17 cellular contexts compared by ENCODE assay signal in the genomic region with DNA sequence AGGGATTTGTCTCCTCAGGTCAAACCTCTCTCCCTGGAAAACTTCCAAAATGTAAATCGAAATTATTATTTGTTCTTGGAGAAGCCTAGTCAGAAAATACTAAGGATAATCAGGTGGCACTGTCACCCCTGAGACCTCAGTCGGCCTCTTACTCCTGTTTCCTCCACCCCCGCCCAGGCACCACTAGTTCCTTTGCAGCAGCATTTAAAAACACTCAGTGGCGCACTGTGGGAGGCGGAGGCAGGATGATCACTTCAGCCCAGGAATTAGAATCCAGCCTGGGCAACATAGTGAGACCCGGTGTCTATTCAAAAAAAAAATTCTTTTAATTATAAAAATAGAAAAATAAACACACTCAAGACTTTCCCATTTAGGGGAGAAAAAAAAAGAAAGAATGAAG. TPM values are rescaled to one million over a fixed set of nuclear protein-coding genes. Genes with fewer than 3 reads are reported as not detected.
A peak's percentile ranks its signal among the peaks of the same experiment; 100 is the strongest.
DNase-seq lines count a peak whose midpoint lies in the region; ATAC-seq and TF ChIP-seq lines count a peak whose summit lies in the region.
"Had no signal": no experiment of that assay in that cellular context is flagged by ENCODE, and none has a peak within 500 bp of the region (broad histone marks: within the 10 kb centered on the region; RNA-seq: fewer than 3 reads in every experiment).

No MANE protein-coding gene starts in this region.

- H3K27me3 Mint-ChIP-seq in natural killer cell (ENCODE audit: low read depth in 2 of 2) = no peaks in the 10 kb centered on the region
- no peaks in the 10 kb centered on the region for H3K27me3 Mint-ChIP-seq in natural killer cell treated with Interleukin-12 subunit alpha and Interleukin-12 subunit beta and Interleukin-15 and Interleukin-18, amount 100 ng/mL, for 72 hours

- H3K9me3 Mint-ChIP-seq in natural killer cell = no peaks in the 10 kb centered on the region
- peaks cover 3% of the 10 kb centered on the region for H3K9me3 Mint-ChIP-seq in natural killer cell treated with Interleukin-12 subunit alpha and Interleukin-12 subunit beta and Interleukin-15 and Interleukin-18, amount 100 ng/mL, for 72 hours

- H3K36me3 ChIP-seq in KOPT-K1 (ENCODE audit: insufficient read depth, low read length) (no peaks in the 10 kb centered on the region), thymus (ENCODE audit: control insufficient read depth, insufficient read depth) (peaks cover 3% of the 10 kb centered on the region)
- H3K36me3 ChIP-seq: SJSA1, vagina had no signal

- H3K27ac ChIP-seq in KOPT-K1 (ENCODE audit: low read depth, low read length, poor library complexity, severe bottlenecking) (peak overlapping the region; percentile 82), epithelial cell of prostate (peak overlapping the region; percentile 45), thymus (ENCODE audit: low read depth) (peak overlapping the region; percentile 94)
- H3K27ac ChIP-seq: C4-2B, SJSA1, vagina had no signal

- H3K9me3 ChIP-seq in KOPT-K1 (ENCODE audit: insufficient read depth, low read length, poor library complexity, severe bottlenecking) = no peaks in the 10 kb centered on the region
- no peaks in the 10 kb centered on the region for H3K9me3 ChIP-seq in thymus (ENCODE audit: control insufficient read depth)
- H3K9me3 ChIP-seq: vagina had no signal

- H3K4me1 ChIP-seq in thymus (ENCODE audit: control insufficient read depth, insufficient read depth, low read length) = peaks cover 57% of the 10 kb centered on the region
- H3K4me1 ChIP-seq: SJSA1 had no signal

- no peak for TF ChIP-seq CTCF in natural killer cell (IDR thresholded peaks at IDR 0.05)

- H3K4me3 Mint-ChIP-seq in natural killer cell = no peak overlapping the region
- H3K4me3 Mint-ChIP-seq in natural killer cell treated with Interleukin-12 subunit alpha and Interleukin-12 subunit beta and Interleukin-15 and Interleukin-18, amount 100 ng/mL, for 72 hours = no peak overlapping the region
- H3K4me3 Mint-ChIP-seq: endodermal cell had no signal

- no peak for DNase-seq in natural killer cell
- no peak for DNase-seq in natural killer cell treated with Interleukin-12 subunit alpha and Interleukin-12 subunit beta and Interleukin-15 and Interleukin-18, amount 100 ng/mL, for 72 hours (ENCODE audit: low spot score)
- DNase-seq in epithelial cell of prostate (ENCODE audit: low read depth, low spot score) = no peak
- DNase-seq in effector CD4-positive, alpha-beta T cell = no peak
- DNase-seq: activated naive CD4-positive, alpha-beta T cell; endodermal cell; Karpas-422; NCI-H1436 treated with DMSO at 0.1 percent for 48 hours; NCI-H345; occipital lobe had no signal

- H3K4me3 ChIP-seq in thymus (ENCODE audit: low read length) = no peak overlapping the region
- H3K4me3 ChIP-seq: GM12878, SJSA1, vagina had no signal

- whole genome bisulfite sequencing in thymus = 73% methylated on average over 6 of the region's 6 CpGs

- no peak for ATAC-seq in natural killer cell
- ATAC-seq in natural killer cell treated with Interleukin-12 subunit alpha and Interleukin-12 subunit beta and Interleukin-15 and Interleukin-18, amount 100 ng/mL, for 72 hours = no peak
- no peak for ATAC-seq in GM21529 (IDR thresholded peaks at IDR 0.05; ENCODE audit: unreplicated experiment)
- ATAC-seq: GM12878 had no signal

- H3K36me3 Mint-ChIP-seq in natural killer cell = no peaks in the 10 kb centered on the region
- peaks cover 9% of the 10 kb centered on the region for H3K36me3 Mint-ChIP-seq in natural killer cell treated with Interleukin-12 subunit alpha and Interleukin-12 subunit beta and Interleukin-15 and Interleukin-18, amount 100 ng/mL, for 72 hours

- peak overlapping the region; percentile 30 to 90 for H3K27ac Mint-ChIP-seq in natural killer cell
- H3K27ac Mint-ChIP-seq in natural killer cell treated with Interleukin-12 subunit alpha and Interleukin-12 subunit beta and Interleukin-15 and Interleukin-18, amount 100 ng/mL, for 72 hours = no peak overlapping the region
- H3K27ac Mint-ChIP-seq: endodermal cell had no signal

- peaks cover 68 to 76% of the 10 kb centered on the region in 2 donors for H3K4me1 Mint-ChIP-seq in natural killer cell
- peaks cover 50 to 55% of the 10 kb centered on the region in 2 donors for H3K4me1 Mint-ChIP-seq in natural killer cell treated with Interleukin-12 subunit alpha and Interleukin-12 subunit beta and Interleukin-15 and Interleukin-18, amount 100 ng/mL, for 72 hours (ENCODE audit: low read depth in 2 of 2)

- H3K27me3 ChIP-seq in thymus (ENCODE audit: control insufficient read depth, insufficient read depth) = no peaks in the 10 kb centered on the region
- H3K27me3 ChIP-seq: vagina had no signal

- intact Hi-C loops in natural killer cell (cut with micrococcal nuclease) = no loop called here

RNA-seq across cellular contexts. Expression of gene IFNAR2, which starts 18.0 kb away (rescaled TPM):
- 100 to 1,000 TPM in 1 of 3 donors, 10 to 100 TPM in 2; 65.4 to 105 (median 70.9) TPM for total RNA-seq in natural killer cell
- total RNA-seq in natural killer cell treated with Interleukin-12 subunit alpha and Interleukin-12 subunit beta and Interleukin-15 and Interleukin-18, amount 100 ng/mL, for 72 hours = 10 to 100 TPM; 16.9 to 17.6 TPM
- 36.9 TPM for polyA plus RNA-seq in thymus

RNA-seq across cellular contexts. Expression of gene IL10RB, which starts 54.4 kb away (rescaled TPM):
- 10 to 100 TPM; 18.4 to 27.8 (median 27.3) TPM for total RNA-seq in natural killer cell
- 10 to 100 TPM; 19.9 to 22.2 TPM for total RNA-seq in natural killer cell treated with Interleukin-12 subunit alpha and Interleukin-12 subunit beta and Interleukin-15 and Interleukin-18, amount 100 ng/mL, for 72 hours
- 42.9 TPM for polyA plus RNA-seq in thymus

Comparison
In these comparisons a context has a peak if more than half of its experiments do, and no peak if none do; other contexts are left out.
1. H3K27ac Mint-ChIP-seq: peak in natural killer cell (2 of 2); none in natural killer cell treated with Interleukin-12 subunit alpha and Interleukin-12 subunit beta and Interleukin-15 and Interleukin-18, amount 100 ng/mL, for 72 hours (0 of 2).
2. Peak in every context shown above with its lines, with median percentiles within 50 percentile points of each other: H3K27ac ChIP-seq.